ENCODE assay signal across 25 cellular contexts in genomic region chr14:105711841-105712460, GRCh38.
A peak's percentile ranks its signal among the peaks of the same experiment; 100 is the strongest.
DNase-seq lines count a peak whose midpoint lies in the region; ATAC-seq, FAIRE-seq and TF ChIP-seq lines count a peak whose summit lies in the region.
"Had no signal": no experiment of that assay in that cellular context is flagged by ENCODE, and none has a peak within 500 bp of the region (broad histone marks: within the 10 kb centered on the region; RNA-seq: fewer than 3 reads in every experiment).

No MANE protein-coding gene starts in this region.

- no peak overlapping the region for H2BK5ac ChIP-seq in trophoblast cell (ENCODE audit: low read depth, low read length, poor library complexity)

- H3K9me3 ChIP-seq in trophoblast cell (ENCODE audit: insufficient read depth, low read depth, low read length): peaks cover 51% of the 10 kb centered on the region
- H3K9me3 ChIP-seq: thoracic aorta had no signal

- H3K4me1 ChIP-seq in trophoblast cell (ENCODE audit: control insufficient read depth in 1 of 2, insufficient read depth in 2 of 2, low read length in 2 of 2): no peaks in the 10 kb centered on the region

- DNase-seq in NK-92 treated with Interleukin-12 subunit alpha and Interleukin-12 subunit beta, amount 100 ng/mL, for 24 hours (lab: John Stamatoyannopoulos, UW): peak; percentile 33
- DNase-seq in NK-92 (lab: John Stamatoyannopoulos, UW; ENCODE audit: unreplicated experiment): no peak
- no peak for DNase-seq in HTR-8/SVneo (ENCODE audit: insufficient read length, low spot score)
- peak; percentile 41 for DNase-seq in activated CD8-positive, alpha-beta memory T cell treated with anti-CD3 and anti-CD28 coated beads, Interleukin-2, amount 10 ng/mL, durations not matched to agents 7 days and 5 days
- DNase-seq in trophoblast cell: peak; percentile 29 to 36
- no peak for DNase-seq in nephron progenitor cell
- no peak for DNase-seq in NCI-H345 treated with DMSO at 0.1 percent for 48 hours (lab: John Stamatoyannopoulos, UW; ENCODE audit: unreplicated experiment)
- DNase-seq: 8988T; activated CD4-positive, alpha-beta memory T cell treated with anti-CD3 and anti-CD28 coated beads, Interleukin-2, amount 10 ng/mL, durations not matched to agents 7 days and 5 days; activated CD4-positive, alpha-beta T cell treated with anti-CD3 and anti-CD28 coated beads for 1 hour; activated gamma-delta T cell; CD4-positive, alpha-beta T cell; HFFc6; hypothalamus; mesendoderm; NCI-H1694 treated with DMSO at 0.1 percent for 48 hours; NCI-H2171 treated with DMSO at 0.1 percent for 48 hours; NCI-H526 had no signal

- no peaks in the 10 kb centered on the region for H3K79me2 ChIP-seq in trophoblast cell (ENCODE audit: control insufficient read depth, insufficient read depth, low read length, poor library complexity)

- H3K18ac ChIP-seq in trophoblast cell (ENCODE audit: low read length): no peak overlapping the region

- no peak overlapping the region for H3K4me3 Mint-ChIP-seq in activated CD8-positive, alpha-beta memory T cell treated with anti-CD3 and anti-CD28 coated beads, Interleukin-2, amount 10 ng/mL, durations not matched to agents 7 days and 5 days
- H3K4me3 Mint-ChIP-seq in nephron progenitor cell: no peak overlapping the region
- H3K4me3 Mint-ChIP-seq: activated CD4-positive, alpha-beta memory T cell treated with anti-CD3 and anti-CD28 coated beads, Interleukin-2, amount 10 ng/mL, durations not matched to agents 7 days and 5 days; CD4-positive, alpha-beta T cell; central memory CD8-positive, alpha-beta T cell; HFFc6; immature natural killer cell; stimulated activated naive CD8-positive, alpha-beta T cell treated with anti-CD3 and anti-CD28 coated beads, Interleukin-15, Interleukin-2, amounts not matched to agents 100 ng/mL and 50 ng/mL, for 24 hours; T-helper 1 cell treated with Interleukin-12 subunit alpha and Interleukin-12 subunit beta and Interleukin-4 antibody, amounts not matched to agents 30 μg/mL and 1 μg/mL, for 36 hours had no signal

- no peaks in the 10 kb centered on the region for H3K9me3 Mint-ChIP-seq in activated CD8-positive, alpha-beta memory T cell treated with anti-CD3 and anti-CD28 coated beads, Interleukin-2, amount 10 ng/mL, durations not matched to agents 7 days and 5 days (ENCODE audit: low read depth)
- peaks cover 45% of the 10 kb centered on the region for H3K9me3 Mint-ChIP-seq in nephron progenitor cell
- H3K9me3 Mint-ChIP-seq: activated CD4-positive, alpha-beta memory T cell treated with anti-CD3 and anti-CD28 coated beads, Interleukin-2, amount 10 ng/mL, durations not matched to agents 7 days and 5 days; CD4-positive, alpha-beta T cell; central memory CD8-positive, alpha-beta T cell; immature natural killer cell; stimulated activated naive CD8-positive, alpha-beta T cell treated with anti-CD3 and anti-CD28 coated beads, Interleukin-15, Interleukin-2, amounts not matched to agents 100 ng/mL and 50 ng/mL, for 24 hours; T-helper 1 cell treated with Interleukin-12 subunit alpha and Interleukin-12 subunit beta and Interleukin-4 antibody, amounts not matched to agents 30 μg/mL and 1 μg/mL, for 36 hours had no signal

- no peaks in the 10 kb centered on the region for H3K27me3 Mint-ChIP-seq in activated CD8-positive, alpha-beta memory T cell treated with anti-CD3 and anti-CD28 coated beads, Interleukin-2, amount 10 ng/mL, durations not matched to agents 7 days and 5 days
- no peaks in the 10 kb centered on the region for H3K27me3 Mint-ChIP-seq in nephron progenitor cell (ENCODE audit: low read depth, poor library complexity)
- H3K27me3 Mint-ChIP-seq: activated CD4-positive, alpha-beta memory T cell treated with anti-CD3 and anti-CD28 coated beads, Interleukin-2, amount 10 ng/mL, durations not matched to agents 7 days and 5 days; CD4-positive, alpha-beta T cell; central memory CD8-positive, alpha-beta T cell; stimulated activated naive CD8-positive, alpha-beta T cell treated with anti-CD3 and anti-CD28 coated beads, Interleukin-15, Interleukin-2, amounts not matched to agents 100 ng/mL and 50 ng/mL, for 24 hours had no signal

- no peak overlapping the region for H2BK12ac ChIP-seq in trophoblast cell (ENCODE audit: low read length)

- H3K9ac ChIP-seq in trophoblast cell (ENCODE audit: low read length): no peak overlapping the region

- CTCF ChIA-PET in activated CD8-positive, alpha-beta memory T cell treated with anti-CD3 and anti-CD28 coated beads, Interleukin-2, amount 10 ng/mL, durations not matched to agents 7 days and 5 days (lab: Charles Lee): no interaction called here

- no peak overlapping the region for H2BK120ac ChIP-seq in trophoblast cell (ENCODE audit: insufficient read depth, low read length, poor library complexity)

- no peak overlapping the region for H4K8ac ChIP-seq in trophoblast cell (ENCODE audit: low read depth, low read length)

- no peak overlapping the region for H4K91ac ChIP-seq in trophoblast cell (ENCODE audit: low read depth, low read length)

- H3K27me3 ChIP-seq in trophoblast cell (ENCODE audit: insufficient read depth, low read length): no peaks in the 10 kb centered on the region

- no peak overlapping the region for H3K27ac Mint-ChIP-seq in activated CD8-positive, alpha-beta memory T cell treated with anti-CD3 and anti-CD28 coated beads, Interleukin-2, amount 10 ng/mL, durations not matched to agents 7 days and 5 days
- no peak overlapping the region for H3K27ac Mint-ChIP-seq in nephron progenitor cell
- H3K27ac Mint-ChIP-seq: activated CD4-positive, alpha-beta memory T cell treated with anti-CD3 and anti-CD28 coated beads, Interleukin-2, amount 10 ng/mL, durations not matched to agents 7 days and 5 days; CD4-positive, alpha-beta T cell; HFFc6; immature natural killer cell; stimulated activated naive CD8-positive, alpha-beta T cell treated with anti-CD3 and anti-CD28 coated beads, Interleukin-15, Interleukin-2, amounts not matched to agents 100 ng/mL and 50 ng/mL, for 24 hours; T-helper 1 cell treated with Interleukin-12 subunit alpha and Interleukin-12 subunit beta and Interleukin-4 antibody, amounts not matched to agents 30 μg/mL and 1 μg/mL, for 36 hours had no signal

- H2AFZ ChIP-seq in trophoblast cell (ENCODE audit: insufficient read depth, low read length, poor library complexity): no peak overlapping the region

- H3K4me1 Mint-ChIP-seq in activated CD8-positive, alpha-beta memory T cell treated with anti-CD3 and anti-CD28 coated beads, Interleukin-2, amount 10 ng/mL, durations not matched to agents 7 days and 5 days: no peaks in the 10 kb centered on the region
- H3K4me1 Mint-ChIP-seq in nephron progenitor cell: no peaks in the 10 kb centered on the region
- H3K4me1 Mint-ChIP-seq: activated CD4-positive, alpha-beta memory T cell treated with anti-CD3 and anti-CD28 coated beads, Interleukin-2, amount 10 ng/mL, durations not matched to agents 7 days and 5 days; central memory CD8-positive, alpha-beta T cell; immature natural killer cell had no signal

- ATAC-seq in activated CD8-positive, alpha-beta memory T cell treated with anti-CD3 and anti-CD28 coated beads, Interleukin-2, amount 10 ng/mL, durations not matched to agents 7 days and 5 days: no peak
- ATAC-seq in GM21447 (IDR thresholded peaks at IDR 0.05; ENCODE audit: unreplicated experiment): no peak

- no peak overlapping the region for H2AK5ac ChIP-seq in trophoblast cell (ENCODE audit: low read length)

- no CpG with 5 or more reads among the region's 5 CpGs for WGBS in trophoblast cell (ENCODE audit: extremely low coverage, insufficient coverage, insufficient read length)

- no peak overlapping the region for H3K14ac ChIP-seq in trophoblast cell (ENCODE audit: low read length)

- H3K27ac ChIP-seq in trophoblast cell (ENCODE audit: low read depth, low read length): no peak overlapping the region
- H3K27ac ChIP-seq: thoracic aorta had no signal

- no peak overlapping the region for H4K12ac ChIP-seq in trophoblast cell (ENCODE audit: low read depth, low read length)

- H3K36me3 Mint-ChIP-seq in activated CD8-positive, alpha-beta memory T cell treated with anti-CD3 and anti-CD28 coated beads, Interleukin-2, amount 10 ng/mL, durations not matched to agents 7 days and 5 days: no peaks in the 10 kb centered on the region
- H3K36me3 Mint-ChIP-seq in nephron progenitor cell (ENCODE audit: low read depth): no peaks in the 10 kb centered on the region
- H3K36me3 Mint-ChIP-seq: immature natural killer cell had no signal

- no peak for TF ChIP-seq CTCF in nephron progenitor cell (IDR thresholded peaks at IDR 0.05)

- FAIRE-seq in HTR-8/SVneo (lab: Jason Lieb, UNC): peak; percentile 42
- FAIRE-seq: endothelial cell of umbilical vein had no signal

- peak overlapping the region; percentile 47 for H3K4me3 ChIP-seq in trophoblast cell (ENCODE audit: low read depth, low read length)
- H3K4me3 ChIP-seq: thoracic aorta had no signal

- no peak overlapping the region for H3K23ac ChIP-seq in trophoblast cell (ENCODE audit: low read length)

- H3K4ac ChIP-seq in trophoblast cell (ENCODE audit: low read depth, low read length): no peak overlapping the region

- H3K79me1 ChIP-seq in trophoblast cell (ENCODE audit: low read length): no peaks in the 10 kb centered on the region

- no peak overlapping the region for H3K4me2 ChIP-seq in trophoblast cell (ENCODE audit: low read length)

- H3K36me3 ChIP-seq in trophoblast cell (ENCODE audit: control insufficient read depth in 1 of 2, insufficient read depth in 2 of 2, low read length in 2 of 2): no peaks in the 10 kb centered on the region
- H3K36me3 ChIP-seq: thoracic aorta had no signal

Comparison
In these comparisons a context has a peak if more than half of its experiments do, and no peak if none do; other contexts are left out.
1. DNase-seq: peak in NK-92 treated with Interleukin-12 subunit alpha and Interleukin-12 subunit beta, amount 100 ng/mL, for 24 hours (single experiment), activated CD8-positive, alpha-beta memory T cell treated with anti-CD3 and anti-CD28 coated beads, Interleukin-2, amount 10 ng/mL, durations not matched to agents 7 days and 5 days (single experiment) and trophoblast cell (2 of 2); none in NK-92 (single experiment), HTR-8/SVneo (single experiment), nephron progenitor cell (single experiment) and NCI-H345 treated with DMSO at 0.1 percent for 48 hours (single experiment).